Comparison of ENCODE assay signal across 1 cellular context in the genomic region with DNA sequence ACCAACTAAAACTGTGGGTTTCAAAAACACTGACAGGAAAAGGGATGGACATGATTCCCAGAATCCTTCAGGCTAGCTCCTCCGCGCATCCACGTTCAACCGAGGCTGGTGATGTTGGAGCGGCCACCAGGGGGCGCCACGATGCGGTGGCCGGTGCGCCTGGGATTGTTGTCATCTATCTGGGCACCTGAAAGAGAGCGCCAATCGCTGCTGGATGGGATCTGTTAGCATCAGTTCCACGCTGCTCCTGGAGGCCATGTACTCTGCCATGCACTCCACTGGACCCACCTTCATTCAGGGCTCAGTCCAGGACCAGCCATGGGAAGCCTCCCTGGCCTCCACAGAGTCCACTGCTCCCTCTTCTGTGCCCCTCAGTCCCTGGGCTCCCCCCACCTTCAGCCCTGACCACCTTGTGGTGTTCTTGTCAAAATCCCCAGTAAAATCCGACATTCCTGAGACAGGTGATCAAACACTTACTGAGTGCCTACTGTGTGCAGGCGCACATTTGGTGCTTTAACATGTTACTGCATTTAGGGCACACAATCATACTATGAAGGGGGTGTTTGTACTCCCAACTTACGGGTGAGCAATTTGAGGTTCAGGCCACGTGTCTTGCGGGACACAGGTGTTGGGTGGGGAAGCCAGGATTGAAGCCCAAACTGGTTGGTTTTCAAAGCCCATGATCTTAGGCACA.
TF ChIP-seq lines count a peak whose summit lies in the region.

No MANE protein-coding gene starts in this region.

TF ChIP-seq in IMR-90, 13 proteins besides CTCF, POLR2A, EP300 and RAD21 (continued from another document):
- no peak for TF ChIP-seq MAFK (IDR thresholded peaks at IDR 0.05; ENCODE audit: low read depth, low read length)
- no peak for TF ChIP-seq MAZ (IDR thresholded peaks at IDR 0.05; ENCODE audit: borderline replicate concordance, low read depth, low read length)
- TF ChIP-seq BHLHE40 (IDR thresholded peaks at IDR 0.05; ENCODE audit: low read depth, low read length): no peak
- TF ChIP-seq RFX5 (IDR thresholded peaks at IDR 0.05; ENCODE audit: low read depth, low read length): no peak
- TF ChIP-seq, protein P1, sequence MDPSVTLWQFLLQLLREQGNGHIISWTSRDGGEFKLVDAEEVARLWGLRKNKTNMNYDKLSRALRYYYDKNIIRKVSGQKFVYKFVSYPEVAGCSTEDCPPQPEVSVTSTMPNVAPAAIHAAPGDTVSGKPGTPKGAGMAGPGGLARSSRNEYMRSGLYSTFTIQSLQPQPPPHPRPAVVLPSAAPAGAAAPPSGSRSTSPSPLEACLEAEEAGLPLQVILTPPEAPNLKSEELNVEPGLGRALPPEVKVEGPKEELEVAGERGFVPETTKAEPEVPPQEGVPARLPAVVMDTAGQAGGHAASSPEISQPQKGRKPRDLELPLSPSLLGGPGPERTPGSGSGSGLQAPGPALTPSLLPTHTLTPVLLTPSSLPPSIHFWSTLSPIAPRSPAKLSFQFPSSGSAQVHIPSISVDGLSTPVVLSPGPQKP (IDR thresholded peaks at IDR 0.05; ENCODE audit: borderline replicate concordance, low read depth, low read length): no peak
- no peak for TF ChIP-seq RCOR1 (IDR thresholded peaks at IDR 0.05; ENCODE audit: insufficient replicate concordance, low read length)
- TF ChIP-seq CEBPB (IDR thresholded peaks at IDR 0.05; ENCODE audit: low read depth, low read length): no peak
- TF ChIP-seq SMC3 (IDR thresholded peaks at IDR 0.05; ENCODE audit: low read depth, low read length): no peak
- TF ChIP-seq FOS (IDR thresholded peaks at IDR 0.05; ENCODE audit: low read depth, low read length): no peak
